In the genomic region with DNA sequence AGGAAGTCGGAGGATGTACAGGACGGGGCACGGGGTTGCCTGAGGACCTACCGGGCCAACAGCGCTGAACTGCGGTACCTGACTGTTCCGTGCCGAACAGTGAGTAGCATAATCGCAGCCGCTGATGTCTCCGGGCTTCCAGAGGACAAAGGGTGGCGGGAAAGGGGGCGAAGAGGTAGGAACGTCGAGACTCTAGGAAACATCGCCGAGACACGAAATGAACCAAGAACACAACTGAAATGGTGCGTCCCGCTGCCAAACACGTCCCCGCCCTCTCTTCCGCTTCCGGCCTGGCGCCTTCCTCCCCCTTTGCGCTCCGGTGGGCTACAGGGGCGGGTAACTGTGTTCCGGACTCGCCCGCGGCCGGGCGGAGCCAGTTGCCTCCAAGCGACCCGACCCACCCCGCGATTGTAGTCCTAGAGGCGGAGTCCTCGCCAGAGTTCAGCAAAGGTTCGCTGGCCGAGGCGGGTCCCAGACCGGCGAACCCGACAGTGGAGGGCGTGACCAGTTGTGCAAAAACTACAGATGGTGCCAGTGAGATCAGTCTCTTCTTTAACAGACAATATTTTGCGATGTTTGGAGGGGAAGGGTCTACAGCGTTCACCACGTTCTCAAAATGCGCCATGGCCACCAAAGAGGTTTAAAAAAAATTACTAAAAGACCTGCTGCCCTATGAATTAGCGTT, we compare ENCODE assay signal across 8 cellular contexts. TPM values are rescaled to one million over a fixed set of nuclear protein-coding genes. Genes with fewer than 3 reads are reported as not detected.
DNase-seq lines count a peak whose midpoint lies in the region; ATAC-seq, FAIRE-seq and TF ChIP-seq lines count a peak whose summit lies in the region.

MRPS31 (minus strand) TSS at position 257 of the 685 bp plus-strand sequence; CDS start at position 203, 54 bp downstream.

- H3K27ac ChIP-seq in ACC112 (ENCODE audit: low read depth, low read length) (peak within 1 kb of the TSS; percentile 70), VCaP (peak within 1 kb of the TSS; percentile 85), breast epithelium (peak within 1 kb of the TSS; percentile 90 to 91), iPS-20b (ENCODE audit: low read length) (peak within 1 kb of the TSS; percentile 95), small intestine (ENCODE audit: low read depth in 1 of 2, low read length in 1 of 2) (peak within 1 kb of the TSS; percentile 69 to 92)

- TF ChIP-seq CTCF in VCaP (conservative IDR thresholded peaks at IDR 0.05) (no peak), breast epithelium (IDR thresholded peaks at IDR 0.05) (peak in 1 of 3 donors; percentile 11)

- H3K27me3 ChIP-seq in ACC112 (ENCODE audit: insufficient read depth, low read length) (no peaks in the 10 kb centered on the region), breast epithelium (no peaks in the 10 kb centered on the region), iPS-20b (ENCODE audit: insufficient read depth, low read length) (no peaks in the 10 kb centered on the region), small intestine (ENCODE audit: control insufficient read depth in 2 of 2, insufficient read depth in 2 of 2, low read length in 2 of 2) (no peaks in the 10 kb centered on the region)

- H3K9me3 ChIP-seq in breast epithelium (no peaks in the 10 kb centered on the region), iPS-20b (ENCODE audit: insufficient read depth, low read depth, low read length) (no peaks in the 10 kb centered on the region), small intestine (ENCODE audit: control insufficient read depth, low read depth) (no peaks in the 10 kb centered on the region)

- H3K4me1 ChIP-seq in ACC112 (ENCODE audit: control insufficient read depth, insufficient read depth, low read length, unreplicated experiment), result peaks cover 11% of the 10 kb centered on the region
- no peaks in the 10 kb centered on the region for H3K4me1 ChIP-seq in breast epithelium
- H3K4me1 ChIP-seq in iPS-20b (ENCODE audit: insufficient read depth, low read length), result peaks cover 5% of the 10 kb centered on the region; the same call in 1 of the 2 replicates
- H3K4me1 ChIP-seq in small intestine (ENCODE audit: control insufficient read depth in 2 of 2, insufficient read depth in 1 of 2, low read depth in 1 of 2, low read length in 1 of 2), result peaks cover 0 to 3% of the 10 kb centered on the region in 2 donors

- H3K36me3 ChIP-seq in ACC112 (ENCODE audit: insufficient read depth, low read length) (no peaks in the 10 kb centered on the region), breast epithelium (no peaks in the 10 kb centered on the region), iPS-20b (ENCODE audit: insufficient read depth, low read depth, low read length) (peaks cover 6% of the 10 kb centered on the region; the same call in 1 of the 2 replicates), small intestine (ENCODE audit: control insufficient read depth in 2 of 2, insufficient read depth in 2 of 2, low read length in 2 of 2) (peaks cover 0 to 2% of the 10 kb centered on the region in 2 donors)

- H3K9ac ChIP-seq in iPS-20b (ENCODE audit: low read depth, low read length), result peak within 1 kb of the TSS; percentile 99

- intact Hi-C loops in breast epithelium (cut with DNase I; ENCODE audit: low total_unique reads), result no loop called here

- peaks cover 23% of the 10 kb centered on the region for H3K79me2 ChIP-seq in ACC112 (ENCODE audit: control insufficient read depth, insufficient read depth, low read length, unreplicated experiment)

- DNase-seq in NCI-H2196 treated with DMSO at 0.1 percent for 48 hours (lab: John Stamatoyannopoulos, UW; ENCODE audit: unreplicated experiment) (peak; percentile 70), breast epithelium (ENCODE audit: low spot score in 2 of 2) (peak; percentile 88 to 95), small intestine (peak; percentile 97)

- ATAC-seq in GM18870 (IDR thresholded peaks at IDR 0.05; ENCODE audit: unreplicated experiment) (peak; percentile 83), HG03135 (IDR thresholded peaks at IDR 0.05; ENCODE audit: unreplicated experiment) (peak; percentile 97)

- 0% methylated on average over 52 of the region's 52 CpGs for WGBS in small intestine, 3 donors

- no peak for FAIRE-seq in small intestine (lab: Jason Lieb, UNC)

- H3K4me3 ChIP-seq in ACC112 (ENCODE audit: low read depth, low read length) (peak within 1 kb of the TSS; percentile 99), breast epithelium (peak within 1 kb of the TSS; percentile 79 to 84 (median 81)), iPS-20b (ENCODE audit: low read length) (peak within 1 kb of the TSS; percentile 100), small intestine (ENCODE audit: low read depth in 1 of 2, low read length in 2 of 2) (peak within 1 kb of the TSS; percentile 48 to 68)

- peak within 1 kb of the TSS; percentile 87 for H2AFZ ChIP-seq in ACC112 (ENCODE audit: low read length, unreplicated experiment)

- peak; percentile 32 for TF ChIP-seq POLR2A in breast epithelium (IDR thresholded peaks at IDR 0.05)

RNA-seq across cellular contexts. Expression of gene MRPS31, which starts in this region (rescaled TPM):
- total RNA-seq in breast epithelium, result 10 to 100 TPM; 15.8 to 29.7 (median 23.3) TPM
- polyA plus RNA-seq in small intestine, result 10 to 100 TPM; 19.2 to 23.3 (median 22.5) TPM

Comparison
In these comparisons a context has a peak if more than half of its experiments do, and no peak if none do; other contexts are left out.
1. Peak in every context shown above with its lines: DNase-seq, ATAC-seq, H3K4me3 ChIP-seq and H3K27ac ChIP-seq.